Comparison of ENCODE assay signal across 20 cellular contexts in genomic region chr16:66585477-66586239, GRCh38. TPM values are rescaled to one million over a fixed set of nuclear protein-coding genes. Genes with fewer than 3 reads are reported as not detected.
DNase-seq lines count a peak whose midpoint lies in the region; ATAC-seq and TF ChIP-seq lines count a peak whose summit lies in the region.
"Had no signal": no experiment of that assay in that cellular context is flagged by ENCODE, and none has a peak within 500 bp of the region (broad histone marks: within the 10 kb centered on the region; RNA-seq: fewer than 3 reads in every experiment).

No MANE protein-coding gene starts in this region.

- 21 to 40% (median 34%) methylated on average over 10 of the region's 10 CpGs for WGBS in spleen, 5 donors

- H3K4me3 Mint-ChIP-seq in activated CD4-positive, alpha-beta T cell treated with anti-CD3 and anti-CD28 coated beads, Interleukin-2, amount 10 ng/mL, durations not matched to agents 24 days and 14 days, result peak overlapping the region; percentile 14
- H3K4me3 Mint-ChIP-seq: activated CD8-positive, alpha-beta memory T cell treated with anti-CD3 and anti-CD28 coated beads, Interleukin-2, amount 10 ng/mL, durations not matched to agents 7 days and 5 days; CD8-positive, alpha-beta T cell; stimulated activated effector memory CD8-positive, alpha-beta T cell treated with anti-CD3 and anti-CD28 coated beads, Interleukin-12 subunit alpha, Interleukin-12 subunit beta, amount 100 ng/mL, for 72 hours had no signal

- no peaks in the 10 kb centered on the region for H3K9me3 ChIP-seq in spleen
- H3K9me3 ChIP-seq: prostate gland, tibial artery had no signal

- intact Hi-C loops in activated CD4-positive, alpha-beta T cell treated with anti-CD3 and anti-CD28 coated beads, Interleukin-2, amount 10 ng/mL, durations not matched to agents 24 days and 14 days (cut with micrococcal nuclease), result no loop called here
- intact Hi-C loops in spleen (cut with DNase I; ENCODE audit: low total_unique reads), result no loop called here

- peaks cover 43% of the 10 kb centered on the region for H3K4me1 Mint-ChIP-seq in activated CD4-positive, alpha-beta T cell treated with anti-CD3 and anti-CD28 coated beads, Interleukin-2, amount 10 ng/mL, durations not matched to agents 24 days and 14 days

- peaks cover 7% of the 10 kb centered on the region for H3K36me3 Mint-ChIP-seq in activated CD4-positive, alpha-beta T cell treated with anti-CD3 and anti-CD28 coated beads, Interleukin-2, amount 10 ng/mL, durations not matched to agents 24 days and 14 days (ENCODE audit: low read depth)
- H3K36me3 Mint-ChIP-seq: CD8-positive, alpha-beta T cell had no signal

- H3K36me3 ChIP-seq in spleen, result no peaks in the 10 kb centered on the region
- H3K36me3 ChIP-seq: prostate gland, tibial artery had no signal

- no peak for ATAC-seq in GM18517 (IDR thresholded peaks at IDR 0.05; ENCODE audit: unreplicated experiment)
- ATAC-seq: activated CD8-positive, alpha-beta memory T cell treated with anti-CD3 and anti-CD28 coated beads, Interleukin-2, amount 10 ng/mL, durations not matched to agents 7 days and 5 days; CD8-positive, alpha-beta T cell; left colon; stimulated activated effector memory CD8-positive, alpha-beta T cell treated with anti-CD3 and anti-CD28 coated beads, Interleukin-12 subunit alpha, Interleukin-12 subunit beta, amount 100 ng/mL, for 72 hours had no signal

- H3K27me3 Mint-ChIP-seq in activated CD4-positive, alpha-beta T cell treated with anti-CD3 and anti-CD28 coated beads, Interleukin-2, amount 10 ng/mL, durations not matched to agents 24 days and 14 days, result no peaks in the 10 kb centered on the region

- peaks cover 0 to 57% (median 42%) of the 10 kb centered on the region in 6 donors for H3K4me1 ChIP-seq in spleen
- H3K4me1 ChIP-seq: prostate gland had no signal

- DNase-seq in activated CD4-positive, alpha-beta T cell treated with anti-CD3 and anti-CD28 coated beads, Interleukin-2, amount 10 ng/mL, durations not matched to agents 24 days and 14 days, result no peak
- DNase-seq in activated CD4-positive, alpha-beta T cell treated with anti-CD3 and anti-CD28 coated beads for 1 hour, result no peak
- peak; percentile 12 to 23 for DNase-seq in NOMO-1 (lab: John Stamatoyannopoulos, UW; ENCODE audit: unreplicated experiment in 2 of 2)
- DNase-seq in spleen, result no peak
- no peak for DNase-seq in GM20000 (ENCODE audit: low spot score)
- DNase-seq in stimulated activated CD4-positive, alpha-beta T cell treated with anti-CD3 and anti-CD28 coated beads, Interleukin-4, amount 100 ng/mL, for 1 hour, result no peak
- DNase-seq: activated CD8-positive, alpha-beta memory T cell treated with anti-CD3 and anti-CD28 coated beads, Interleukin-2, amount 10 ng/mL, durations not matched to agents 7 days and 5 days; CD8-positive, alpha-beta T cell; DMS79 treated with DMSO at 0.1 percent for 48 hours; HCEC 1CT; Karpas-422; left colon; NCI-H1417 treated with DMSO at 0.1 percent for 48 hours had no signal

- TF ChIP-seq CTCF in spleen (IDR thresholded peaks at IDR 0.05 in 8 of 11, conservative IDR thresholded peaks at IDR 0.05 in 3 of 11) (no peak), GM20000 (IDR thresholded peaks at IDR 0.05; ENCODE audit: extremely low read depth, missing control alignments) (no peak)

- peak overlapping the region in 1 of 8 donors; percentile 29 for H3K4me3 ChIP-seq in spleen
- H3K4me3 ChIP-seq: prostate gland, tibial artery had no signal

- H3K27ac ChIP-seq in layer of hippocampus (ENCODE audit: low read depth, low read length) (peak overlapping the region; percentile 4), spleen (peak overlapping the region in 6 of 8 donors; percentile 35 to 86 (median 62))
- H3K27ac ChIP-seq: prostate gland, RWPE1, tibial artery had no signal

- no peaks in the 10 kb centered on the region for H3K9me3 Mint-ChIP-seq in activated CD4-positive, alpha-beta T cell treated with anti-CD3 and anti-CD28 coated beads, Interleukin-2, amount 10 ng/mL, durations not matched to agents 24 days and 14 days
- H3K9me3 Mint-ChIP-seq: CD8-positive, alpha-beta T cell; stimulated activated effector memory CD8-positive, alpha-beta T cell treated with anti-CD3 and anti-CD28 coated beads, Interleukin-12 subunit alpha, Interleukin-12 subunit beta, amount 100 ng/mL, for 72 hours had no signal

- peak overlapping the region; percentile 18 for H3K27ac Mint-ChIP-seq in activated CD4-positive, alpha-beta T cell treated with anti-CD3 and anti-CD28 coated beads, Interleukin-2, amount 10 ng/mL, durations not matched to agents 24 days and 14 days
- H3K27ac Mint-ChIP-seq: activated CD8-positive, alpha-beta memory T cell treated with anti-CD3 and anti-CD28 coated beads, Interleukin-2, amount 10 ng/mL, durations not matched to agents 7 days and 5 days; CD8-positive, alpha-beta T cell had no signal

- no peak for TF ChIP-seq POLR2A in spleen (IDR thresholded peaks at IDR 0.05)

- H3K27me3 ChIP-seq in layer of hippocampus (ENCODE audit: control insufficient read depth, insufficient read depth, low read length), result no peaks in the 10 kb centered on the region
- H3K27me3 ChIP-seq in spleen (replicated peaks in 1 of 7), result no peaks in the 10 kb centered on the region
- H3K27me3 ChIP-seq: tibial artery had no signal

RNA-seq across cellular contexts. Expression of gene CMTM2, which starts 6.4 kb away (rescaled TPM):
- 0.51 and 0.95 TPM in 2 replicates for total RNA-seq in activated CD4-positive, alpha-beta T cell treated with anti-CD3 and anti-CD28 coated beads, Interleukin-2, amount 10 ng/mL, durations not matched to agents 24 days and 14 days
- total RNA-seq in spleen, result 10 to 100 TPM in 4 of 7 donors, 1 to 10 TPM in 3; 3.3 to 54.6 (median 12.1) TPM
- 1 to 10 TPM in 2 of 3 donors, under 1 TPM in 1; 0.70 to 8.7 (median 5.8) TPM for polyA plus RNA-seq in spleen
- total RNA-seq: CD8-positive, alpha-beta T cell; fibroblast of villous mesenchyme; left colon had no signal

RNA-seq across cellular contexts. Expression of gene CMTM3, which starts 18.8 kb away (rescaled TPM):
- 95.6 and 100 TPM in 2 replicates for total RNA-seq in activated CD4-positive, alpha-beta T cell treated with anti-CD3 and anti-CD28 coated beads, Interleukin-2, amount 10 ng/mL, durations not matched to agents 24 days and 14 days
- total RNA-seq in spleen, result 10 to 100 TPM; 37.6 to 53.1 (median 41.9) TPM
- polyA plus RNA-seq in spleen, result 10 to 100 TPM; 16.2 to 25.0 (median 23.4) TPM

RNA-seq across cellular contexts. Expression of gene CMTM1, which starts 19.4 kb away (rescaled TPM):
- 12.2 and 13.6 TPM in 2 replicates for total RNA-seq in activated CD4-positive, alpha-beta T cell treated with anti-CD3 and anti-CD28 coated beads, Interleukin-2, amount 10 ng/mL, durations not matched to agents 24 days and 14 days
- 10 to 100 TPM in 4 of 7 donors, 1 to 10 TPM in 3; 1.4 to 19.0 (median 10.7) TPM for total RNA-seq in spleen
- 1 to 10 TPM in 1 of 3 donors, under 1 TPM in 2; 0.15 to 1.3 (median 0.33) TPM for polyA plus RNA-seq in spleen

RNA-seq across cellular contexts. Expression of gene CKLF, which starts 33.3 kb away (rescaled TPM):
- 145 and 146 TPM in 2 replicates for total RNA-seq in activated CD4-positive, alpha-beta T cell treated with anti-CD3 and anti-CD28 coated beads, Interleukin-2, amount 10 ng/mL, durations not matched to agents 24 days and 14 days
- total RNA-seq in spleen, result 100 to 1,000 TPM in 3 of 7 donors, 10 to 100 TPM in 4; 65.5 to 132 (median 76.8) TPM
- 10 to 100 TPM; 61.9 to 76.2 (median 74.7) TPM for polyA plus RNA-seq in spleen

RNA-seq across cellular contexts. Expression of gene TK2, which starts 35.7 kb away (rescaled TPM):
- total RNA-seq in activated CD4-positive, alpha-beta T cell treated with anti-CD3 and anti-CD28 coated beads, Interleukin-2, amount 10 ng/mL, durations not matched to agents 24 days and 14 days, result 5.8 and 6.7 TPM in 2 replicates
- total RNA-seq in spleen, result 10 to 100 TPM; 21.3 to 56.6 (median 40.1) TPM
- polyA plus RNA-seq in spleen, result 10 to 100 TPM in 1 of 3 donors, 1 to 10 TPM in 2; 8.3 to 19.8 (median 9.2) TPM

Comparison
In these comparisons a context has a peak if more than half of its experiments do, and no peak if none do; other contexts are left out.
1. DNase-seq: peak in NOMO-1 (2 of 2); none in activated CD4-positive, alpha-beta T cell treated with anti-CD3 and anti-CD28 coated beads, Interleukin-2, amount 10 ng/mL, durations not matched to agents 24 days and 14 days (single experiment), activated CD4-positive, alpha-beta T cell treated with anti-CD3 and anti-CD28 coated beads for 1 hour (single experiment), spleen (single experiment), GM20000 (single experiment) and stimulated activated CD4-positive, alpha-beta T cell treated with anti-CD3 and anti-CD28 coated beads, Interleukin-4, amount 100 ng/mL, for 1 hour (single experiment).